Comparison of ENCODE assay signal across 9 cellular contexts in genomic region chr2:39128919-39129391, GRCh38. TPM values are rescaled to one million over a fixed set of nuclear protein-coding genes. Genes with fewer than 3 reads are reported as not detected.
DNase-seq lines count a peak whose midpoint lies in the region; ATAC-seq, FAIRE-seq and TF ChIP-seq lines count a peak whose summit lies in the region.
"Had no signal": no experiment of that assay in that cellular context is flagged by ENCODE, and none has a peak within 500 bp of the region (broad histone marks: within the 10 kb centered on the region; RNA-seq: fewer than 3 reads in every experiment).

No MANE protein-coding gene starts in this region.

- peak overlapping the region; percentile 1 to 67 (median 49) for H3K4me3 Mint-ChIP-seq in CD8-positive, alpha-beta memory T cell

- no peaks in the 10 kb centered on the region for H3K9me3 ChIP-seq in CD8-positive, alpha-beta memory T cell (ENCODE audit: low read length)
- H3K9me3 ChIP-seq in kidney (ENCODE audit: control insufficient read depth in 1 of 2, low read length in 2 of 2): no peaks in the 10 kb centered on the region

- no peak for TF ChIP-seq CTCF in kidney (IDR thresholded peaks at IDR 0.05; ENCODE audit: borderline replicate concordance, extremely low read depth, insufficient read depth)

- POLR2A ChIA-PET in CD8-positive, alpha-beta memory T cell (lab: Charles Lee): interaction anchor here (0.6 to 1.7 kb wide), 6 partner anchors 8 to 99 kb away, joined by 3 to 9 read pairs (median 4); partner anchors contain the start of gene SOS1

- no peak overlapping the region for H3K27ac ChIP-seq in CD8-positive, alpha-beta memory T cell (ENCODE audit: low read depth, low read length)
- no peak overlapping the region for H3K27ac ChIP-seq in kidney (ENCODE audit: low read depth in 2 of 2, low read length in 2 of 2)

- ATAC-seq in activated naive CD4-positive, alpha-beta T cell treated with anti-CD3 and anti-CD28 coated beads, Interleukin-2, amount 50 U/mL, for 72 hours: peak; percentile 71 to 76

- H3K27me3 Mint-ChIP-seq in CD8-positive, alpha-beta memory T cell: no peaks in the 10 kb centered on the region

- H3K4me3 ChIP-seq in CD8-positive, alpha-beta memory T cell (ENCODE audit: low read length): no peak overlapping the region
- H3K4me3 ChIP-seq in kidney (ENCODE audit: low read length in 2 of 2): no peak overlapping the region

- peak; percentile 4 to 79 (median 70) for DNase-seq in CD8-positive, alpha-beta memory T cell
- DNase-seq in HCEC 1CT (peak; percentile 61), NOMO-1 (lab: John Stamatoyannopoulos, UW; ENCODE audit: unreplicated experiment in 2 of 2) (peak; percentile 68 to 78), cortex of kidney (lab: John Stamatoyannopoulos, UW) (no peak), NCI-H2029 (lab: John Stamatoyannopoulos, UW) (no peak), kidney (no peak)
- peak in 1 of 2 donors; percentile 69 for DNase-seq in activated naive CD4-positive, alpha-beta T cell treated with anti-CD3 and anti-CD28 coated beads, Interleukin-2, amount 50 U/mL, for 72 hours (ENCODE audit: low spot score in 2 of 2)
- peak in 2 of 3 experiments; percentile 64 to 67 for DNase-seq in stimulated activated CD4-positive, alpha-beta T cell treated with anti-CD3 and anti-CD28 coated beads, TNF-alpha, amount 100 ng/mL, for 24 hours (ENCODE audit: low read depth in 3 of 3)

- intact Hi-C loops in kidney (cut with DNase I): no loop called here

- H3K4me1 Mint-ChIP-seq in CD8-positive, alpha-beta memory T cell: peaks cover 37 to 60% (median 54%) of the 10 kb centered on the region in 3 donors

- no peaks in the 10 kb centered on the region for H3K9me3 Mint-ChIP-seq in CD8-positive, alpha-beta memory T cell
- H3K9me3 Mint-ChIP-seq in activated naive CD4-positive, alpha-beta T cell treated with anti-CD3 and anti-CD28 coated beads, Interleukin-2, amount 50 U/mL, for 72 hours: peaks cover 0 to 4% of the 10 kb centered on the region in 2 donors

- H3K36me3 Mint-ChIP-seq in CD8-positive, alpha-beta memory T cell: peaks cover 0 to 10% (median 0%) of the 10 kb centered on the region in 3 donors
- peaks cover 0 to 10% of the 10 kb centered on the region in 2 donors for H3K36me3 Mint-ChIP-seq in activated naive CD4-positive, alpha-beta T cell treated with anti-CD3 and anti-CD28 coated beads, Interleukin-2, amount 50 U/mL, for 72 hours

- H3K36me3 ChIP-seq in CD8-positive, alpha-beta memory T cell (ENCODE audit: insufficient read depth, low read length): no peaks in the 10 kb centered on the region
- H3K36me3 ChIP-seq in kidney (ENCODE audit: control insufficient read depth in 1 of 2, insufficient read depth in 2 of 2, low read length in 2 of 2): no peaks in the 10 kb centered on the region

- CTCF ChIA-PET in CD8-positive, alpha-beta memory T cell (lab: Charles Lee): interaction anchor here (1.1 to 7.1 kb wide), 5 partner anchors 9 to 99 kb away, joined by 3 to 23 read pairs (median 6); partner anchors contain the start of gene SOS1

- peaks cover 42% of the 10 kb centered on the region for H3K4me1 ChIP-seq in CD8-positive, alpha-beta memory T cell (ENCODE audit: insufficient read depth, low read length)
- peaks cover 4% of the 10 kb centered on the region in 2 donors for H3K4me1 ChIP-seq in kidney (ENCODE audit: control insufficient read depth in 1 of 2, insufficient read depth in 1 of 2, low read depth in 1 of 2, low read length in 2 of 2)

- peak overlapping the region; percentile 16 to 96 (median 90) for H3K27ac Mint-ChIP-seq in CD8-positive, alpha-beta memory T cell
- peak overlapping the region; percentile 65 to 77 for H3K27ac Mint-ChIP-seq in activated naive CD4-positive, alpha-beta T cell treated with anti-CD3 and anti-CD28 coated beads, Interleukin-2, amount 50 U/mL, for 72 hours

- H3K27me3 ChIP-seq in CD8-positive, alpha-beta memory T cell (ENCODE audit: insufficient read depth, low read length, poor library complexity, severe bottlenecking): no peaks in the 10 kb centered on the region

- no peak for FAIRE-seq in kidney (lab: Jason Lieb, UNC)
- FAIRE-seq: G401.6 had no signal

- H3K9ac ChIP-seq in kidney (ENCODE audit: low read length in 2 of 2): no peak overlapping the region

RNA-seq across cellular contexts. Expression of gene SOS1, which starts 8.1 kb away (rescaled TPM):
- total RNA-seq in CD8-positive, alpha-beta memory T cell: 10 to 100 TPM; 72.6 to 75.9 TPM
- 14.5 TPM for polyA plus RNA-seq in CD8-positive, alpha-beta memory T cell
- 10 to 100 TPM; 34.8 to 57.1 TPM for total RNA-seq in activated naive CD4-positive, alpha-beta T cell treated with anti-CD3 and anti-CD28 coated beads, Interleukin-2, amount 50 U/mL, for 72 hours
- total RNA-seq in kidney: 33.4 TPM
- 5.5 TPM for polyA plus RNA-seq in kidney (ENCODE audit: insufficient read depth, low read depth, low replicate concordance)

Comparison
In these comparisons a context has a peak if more than half of its experiments do, and no peak if none do; other contexts are left out.
1. DNase-seq: peak in CD8-positive, alpha-beta memory T cell (5 of 5), HCEC 1CT (single experiment), NOMO-1 (2 of 2) and stimulated activated CD4-positive, alpha-beta T cell treated with anti-CD3 and anti-CD28 coated beads, TNF-alpha, amount 100 ng/mL, for 24 hours (2 of 3); none in cortex of kidney (single experiment), NCI-H2029 (single experiment) and kidney (single experiment).